Comparison of ENCODE assay signal across 17 cellular contexts in the genomic region with DNA sequence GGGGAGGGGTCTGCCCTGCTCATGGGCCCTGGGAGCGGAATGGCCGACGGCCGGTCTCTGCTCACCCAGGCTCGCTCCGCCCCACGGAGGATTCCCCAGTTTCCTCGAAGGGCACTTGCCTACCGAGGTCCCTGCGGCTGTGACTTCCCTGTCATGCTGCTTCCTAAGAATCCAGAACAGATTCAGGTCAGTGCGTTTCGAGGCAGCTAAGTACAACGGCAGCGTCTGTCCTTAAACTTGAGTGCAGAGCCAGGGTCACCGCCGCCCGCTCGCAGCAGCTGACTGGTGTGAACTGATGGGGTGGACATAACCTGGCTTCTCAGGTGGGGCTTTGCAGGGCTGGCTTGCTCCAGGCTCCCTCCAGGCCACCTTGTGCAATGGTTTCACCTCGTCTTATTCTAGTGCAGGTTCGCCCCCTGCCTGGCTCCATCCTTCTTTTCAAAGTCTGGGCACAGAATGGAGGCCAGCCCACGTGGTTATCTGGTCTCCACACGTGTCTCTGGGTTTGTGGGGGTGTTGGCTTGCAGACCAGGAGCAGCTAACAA.
"Had no signal": no experiment of that assay in that cellular context is flagged by ENCODE, and none has a peak within 500 bp of the region (broad histone marks: within the 10 kb centered on the region; RNA-seq: fewer than 3 reads in every experiment).

No MANE protein-coding gene starts in this region.

- ATAC-seq: activated T-cell treated with anti-CD3 and anti-CD28 coated beads, Interleukin-2, amount 50 U/mL, for 72 hours; gastroesophageal sphincter; heart left ventricle; WTC11 had no signal

- H3K4me1 ChIP-seq: ascending aorta, prostate gland had no signal

- H3K36me3 ChIP-seq: ascending aorta, brain microvascular endothelial cell, esophagus muscularis mucosa, gastroesophageal sphincter, heart left ventricle, prostate gland, thyroid gland had no signal

- H3K27ac ChIP-seq: ascending aorta, brain microvascular endothelial cell, esophagus muscularis mucosa, gastroesophageal sphincter, heart left ventricle, prostate gland, thyroid gland had no signal

- DNase-seq: activated CD8-positive, alpha-beta memory T cell treated with anti-CD3 and anti-CD28 coated beads, Interleukin-2, amount 50 U/mL, for 48 hours; activated gamma-delta T cell treated with Interleukin-2 at 50 U/mL for 16 hours; brain microvascular endothelial cell; central memory CD4-positive, alpha-beta T cell; effector memory CD4-positive, alpha-beta T cell; left colon; mesenchymal stem cell; T-helper 9 cell; thyroid gland had no signal

- H3K4me3 ChIP-seq: ascending aorta, esophagus muscularis mucosa, gastroesophageal sphincter, heart left ventricle, mucosa of descending colon, prostate gland, thyroid gland had no signal

- H3K9me3 ChIP-seq: ascending aorta, esophagus muscularis mucosa, gastroesophageal sphincter, heart left ventricle, mucosa of descending colon, prostate gland, thyroid gland had no signal

- H3K27me3 ChIP-seq: brain microvascular endothelial cell, thyroid gland had no signal
